7 cellular contexts compared by ENCODE assay signal in the genomic region with DNA sequence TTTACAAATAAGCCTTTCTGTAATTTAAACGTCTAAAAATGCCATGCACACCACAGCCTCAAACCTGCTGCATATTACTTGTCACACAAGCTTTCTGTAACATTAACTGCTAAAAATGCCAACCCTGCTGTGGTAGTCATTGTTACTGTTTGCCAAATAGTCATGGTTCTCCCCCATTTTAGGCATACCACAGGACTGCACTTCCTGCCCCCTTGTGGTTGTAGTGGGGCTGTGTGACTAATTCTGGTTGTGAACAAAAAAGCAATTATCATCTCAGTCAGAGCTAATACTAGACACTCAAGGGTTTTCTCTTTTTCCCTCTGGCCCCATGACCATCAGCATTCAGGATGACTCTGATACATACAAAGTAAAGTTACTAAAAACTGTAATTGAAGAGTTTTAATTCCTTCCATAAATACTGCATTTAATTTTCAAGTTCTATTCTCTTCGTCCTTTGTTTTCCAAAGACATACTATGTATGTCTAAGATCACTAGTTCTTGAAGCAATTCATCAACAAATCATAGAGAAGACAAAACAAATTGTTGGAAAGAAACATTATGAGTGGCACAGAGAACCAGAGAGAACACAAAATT.
A peak's percentile ranks its signal among the peaks of the same experiment; 100 is the strongest.
DNase-seq lines count a peak whose midpoint lies in the region; ATAC-seq and TF ChIP-seq lines count a peak whose summit lies in the region.

No MANE protein-coding gene starts in this region.

- peak; percentile 69 for TF ChIP-seq CTCF in DND-41 (IDR thresholded peaks at IDR 0.05; ENCODE audit: borderline replicate concordance, extremely low read depth, low read length, poor library complexity, severe bottlenecking)
- peak; percentile 37 for TF ChIP-seq CTCF in HL-60 (IDR thresholded peaks at IDR 0.05; ENCODE audit: insufficient read depth, low read length)

- H4K20me1 ChIP-seq in DND-41 (ENCODE audit: insufficient read depth, low read length), result no peaks in the 10 kb centered on the region

- no peaks in the 10 kb centered on the region for H3K27me3 ChIP-seq in DND-41 (ENCODE audit: insufficient read depth, low read length, poor library complexity)
- H3K27me3 ChIP-seq in HL-60 (ENCODE audit: insufficient read depth, poor library complexity, severe bottlenecking), result peaks cover under 1% of the 10 kb centered on the region

- DNase-seq in DND-41 (peak; percentile 24), HL-60 (ENCODE audit: low read depth in 1 of 2, low spot score in 1 of 2) (peak in 1 of 2 experiments; percentile 25), globus pallidus (ENCODE audit: low spot score) (peak; percentile 7)
- DNase-seq in stimulated activated naive B cell treated with anti-CD40 and anti-IgM and Interleukin-4, amounts not matched to agents 10 μg/mL and 1 μg/mL and 100 μg/mL, for 72 hours, result no peak

- H3K36me3 Mint-ChIP-seq in stimulated activated naive B cell treated with anti-CD40 and anti-IgM and Interleukin-4, amounts not matched to agents 10 μg/mL and 1 μg/mL and 100 μg/mL, for 72 hours, result no peaks in the 10 kb centered on the region

- ATAC-seq in DND-41 (ENCODE audit: insufficient read depth, low read depth) (peak; percentile 72), GM19023 (IDR thresholded peaks at IDR 0.05; ENCODE audit: unreplicated experiment) (peak; percentile 74), SK-N-SH treated with all-trans-retinoic acid at 6 μM for 48 hours (peak; percentile 85), GM21390 (IDR thresholded peaks at IDR 0.05; ENCODE audit: unreplicated experiment) (no peak)
- ATAC-seq in stimulated activated naive B cell treated with anti-CD40 and anti-IgM and Interleukin-4, amounts not matched to agents 10 μg/mL and 1 μg/mL and 100 μg/mL, for 72 hours (replicated peaks), result peak; percentile 72 to 78

- peaks cover 7 to 19% of the 10 kb centered on the region in 2 donors for H3K27me3 Mint-ChIP-seq in stimulated activated naive B cell treated with anti-CD40 and anti-IgM and Interleukin-4, amounts not matched to agents 10 μg/mL and 1 μg/mL and 100 μg/mL, for 72 hours

- H3K9ac ChIP-seq in DND-41 (ENCODE audit: low read depth, low read length), result no peak overlapping the region

- no peaks in the 10 kb centered on the region for H3K79me2 ChIP-seq in DND-41 (ENCODE audit: insufficient read depth, low read length)

- no peak overlapping the region for H3K4me3 Mint-ChIP-seq in stimulated activated naive B cell treated with anti-CD40 and anti-IgM and Interleukin-4, amounts not matched to agents 10 μg/mL and 1 μg/mL and 100 μg/mL, for 72 hours

- H3K4me3 ChIP-seq in DND-41 (ENCODE audit: low read depth in 1 of 2, low read length in 2 of 2), result no peak overlapping the region
- no peak overlapping the region for H3K4me3 ChIP-seq in HL-60 (replicated peaks; ENCODE audit: insufficient read depth, low read length)

- no peak overlapping the region for H2AFZ ChIP-seq in DND-41 (ENCODE audit: low read depth, low read length)

- H3K4me1 Mint-ChIP-seq in stimulated activated naive B cell treated with anti-CD40 and anti-IgM and Interleukin-4, amounts not matched to agents 10 μg/mL and 1 μg/mL and 100 μg/mL, for 72 hours, result no peaks in the 10 kb centered on the region

- H3K27ac ChIP-seq in DND-41 (ENCODE audit: low read length) (no peak overlapping the region), HL-60 (replicated peaks) (no peak overlapping the region)

- H3K27ac Mint-ChIP-seq in stimulated activated naive B cell treated with anti-CD40 and anti-IgM and Interleukin-4, amounts not matched to agents 10 μg/mL and 1 μg/mL and 100 μg/mL, for 72 hours, result no peak overlapping the region

- no peaks in the 10 kb centered on the region for H3K4me1 ChIP-seq in DND-41 (ENCODE audit: insufficient read depth, low read length)

- H3K9me3 ChIP-seq in DND-41 (ENCODE audit: insufficient read depth, low read length, severe bottlenecking), result no peaks in the 10 kb centered on the region

- H3K4me2 ChIP-seq in DND-41 (ENCODE audit: insufficient read depth, low read length), result no peak overlapping the region

- no peaks in the 10 kb centered on the region for H3K9me3 Mint-ChIP-seq in stimulated activated naive B cell treated with anti-CD40 and anti-IgM and Interleukin-4, amounts not matched to agents 10 μg/mL and 1 μg/mL and 100 μg/mL, for 72 hours

- H3K36me3 ChIP-seq in DND-41 (ENCODE audit: insufficient read depth, low read length), result no peaks in the 10 kb centered on the region

TF ChIP-seq in SK-N-SH treated with all-trans-retinoic acid at 6 μM for 48 hours, 23 proteins besides CTCF, POLR2A, EP300 and RAD21:
- TF ChIP-seq, protein P1, sequence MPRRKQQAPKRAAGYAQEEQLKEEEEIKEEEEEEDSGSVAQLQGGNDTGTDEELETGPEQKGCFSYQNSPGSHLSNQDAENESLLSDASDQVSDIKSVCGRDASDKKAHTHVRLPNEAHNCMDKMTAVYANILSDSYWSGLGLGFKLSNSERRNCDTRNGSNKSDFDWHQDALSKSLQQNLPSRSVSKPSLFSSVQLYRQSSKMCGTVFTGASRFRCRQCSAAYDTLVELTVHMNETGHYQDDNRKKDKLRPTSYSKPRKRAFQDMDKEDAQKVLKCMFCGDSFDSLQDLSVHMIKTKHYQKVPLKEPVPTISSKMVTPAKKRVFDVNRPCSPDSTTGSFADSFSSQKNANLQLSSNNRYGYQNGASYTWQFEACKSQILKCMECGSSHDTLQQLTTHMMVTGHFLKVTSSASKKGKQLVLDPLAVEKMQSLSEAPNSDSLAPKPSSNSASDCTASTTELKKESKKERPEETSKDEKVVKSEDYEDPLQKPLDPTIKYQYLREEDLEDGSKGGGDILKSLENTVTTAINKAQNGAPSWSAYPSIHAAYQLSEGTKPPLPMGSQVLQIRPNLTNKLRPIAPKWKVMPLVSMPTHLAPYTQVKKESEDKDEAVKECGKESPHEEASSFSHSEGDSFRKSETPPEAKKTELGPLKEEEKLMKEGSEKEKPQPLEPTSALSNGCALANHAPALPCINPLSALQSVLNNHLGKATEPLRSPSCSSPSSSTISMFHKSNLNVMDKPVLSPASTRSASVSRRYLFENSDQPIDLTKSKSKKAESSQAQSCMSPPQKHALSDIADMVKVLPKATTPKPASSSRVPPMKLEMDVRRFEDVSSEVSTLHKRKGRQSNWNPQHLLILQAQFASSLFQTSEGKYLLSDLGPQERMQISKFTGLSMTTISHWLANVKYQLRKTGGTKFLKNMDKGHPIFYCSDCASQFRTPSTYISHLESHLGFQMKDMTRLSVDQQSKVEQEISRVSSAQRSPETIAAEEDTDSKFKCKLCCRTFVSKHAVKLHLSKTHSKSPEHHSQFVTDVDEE (CRISPR knock-in tag; IDR thresholded peaks at IDR 0.05), result no peak
- TF ChIP-seq, protein P2, sequence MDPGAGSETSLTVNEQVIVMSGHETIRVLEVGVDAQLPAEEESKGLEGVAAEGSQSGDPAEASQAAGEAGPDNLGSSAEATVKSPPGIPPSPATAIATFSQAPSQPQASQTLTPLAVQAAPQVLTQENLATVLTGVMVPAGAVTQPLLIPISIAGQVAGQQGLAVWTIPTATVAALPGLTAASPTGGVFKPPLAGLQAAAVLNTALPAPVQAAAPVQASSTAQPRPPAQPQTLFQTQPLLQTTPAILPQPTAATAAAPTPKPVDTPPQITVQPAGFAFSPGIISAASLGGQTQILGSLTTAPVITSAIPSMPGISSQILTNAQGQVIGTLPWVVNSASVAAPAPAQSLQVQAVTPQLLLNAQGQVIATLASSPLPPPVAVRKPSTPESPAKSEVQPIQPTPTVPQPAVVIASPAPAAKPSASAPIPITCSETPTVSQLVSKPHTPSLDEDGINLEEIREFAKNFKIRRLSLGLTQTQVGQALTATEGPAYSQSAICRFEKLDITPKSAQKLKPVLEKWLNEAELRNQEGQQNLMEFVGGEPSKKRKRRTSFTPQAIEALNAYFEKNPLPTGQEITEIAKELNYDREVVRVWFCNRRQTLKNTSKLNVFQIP (CRISPR knock-in tag; IDR thresholded peaks at IDR 0.05; ENCODE audit: borderline replicate concordance, low read depth), result no peak
- TF ChIP-seq SNAI2 (CRISPR knock-in tag; IDR thresholded peaks at IDR 0.05) (no peak), ZNF565 (CRISPR knock-in tag; conservative IDR thresholded peaks at IDR 0.05; ENCODE audit: low read depth) (no peak), PPARA (CRISPR knock-in tag; IDR thresholded peaks at IDR 0.05; ENCODE audit: borderline replicate concordance) (no peak), ZNF8 (CRISPR knock-in tag; IDR thresholded peaks at IDR 0.05) (peak; percentile 70; the same call in 1 of the 2 replicates), TCF4 (CRISPR knock-in tag; IDR thresholded peaks at IDR 0.05; ENCODE audit: borderline replicate concordance) (no peak)
TF ChIP-seq in SK-N-SH treated with all-trans-retinoic acid at 6 μM for 48 hours: peak in this region for 1.
